In the genomic region with DNA sequence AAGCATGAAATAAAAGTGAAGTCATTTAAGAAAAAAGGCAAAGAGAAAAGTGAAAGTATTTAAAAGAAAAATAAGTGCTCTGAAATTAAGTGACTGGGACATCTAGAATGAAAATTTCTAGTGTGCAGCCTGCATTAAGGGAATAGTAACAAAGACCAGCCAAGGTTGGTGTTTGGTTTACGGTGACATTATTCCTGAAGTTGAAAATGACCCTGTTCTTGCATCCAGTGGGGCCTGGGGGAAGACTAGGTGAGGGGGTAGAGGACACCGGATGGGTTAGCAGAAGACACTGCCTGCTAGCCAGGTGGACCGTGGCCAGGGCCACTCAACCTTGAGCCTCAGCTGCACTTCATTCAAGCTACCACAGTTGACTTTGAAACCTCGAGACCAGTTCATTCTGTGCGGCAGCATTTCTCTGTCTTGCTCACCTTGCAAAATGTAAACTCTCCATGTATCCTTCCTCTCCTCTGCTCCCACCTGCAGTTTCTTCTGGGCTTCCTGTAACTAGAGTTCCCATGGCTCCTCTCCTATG, we compare ENCODE assay signal across 12 cellular contexts. TPM values are rescaled to one million over a fixed set of nuclear protein-coding genes. Genes with fewer than 3 reads are reported as not detected.
A peak's percentile ranks its signal among the peaks of the same experiment; 100 is the strongest.
DNase-seq lines count a peak whose midpoint lies in the region; ATAC-seq lines count a peak whose summit lies in the region.
"Had no signal": no experiment of that assay in that cellular context is flagged by ENCODE, and none has a peak within 500 bp of the region (broad histone marks: within the 10 kb centered on the region; RNA-seq: fewer than 3 reads in every experiment).

No MANE protein-coding gene starts in this region.

- no peak for DNase-seq in activated CD4-positive, alpha-beta memory T cell treated with anti-CD3 and anti-CD28 coated beads for 36 hours
- no peak for DNase-seq in pons (ENCODE audit: low spot score)
- DNase-seq in stimulated activated CD4-positive, alpha-beta T cell treated with anti-CD3 and anti-CD28 coated beads, Interleukin-15, amount 100 ng/mL, for 24 hours: no peak
- DNase-seq in left colon: no peak
- no peak for DNase-seq in KBM-7
- DNase-seq: dorsolateral prefrontal cortex, NCI-H2171, PC-9 had no signal

- peaks cover 12% of the 10 kb centered on the region for H3K27me3 Mint-ChIP-seq in activated CD4-positive, alpha-beta memory T cell treated with anti-CD3 and anti-CD28 coated beads for 36 hours

- in situ Hi-C loops in KBM-7 (cut with MboI; ENCODE audit: low pct_unique_long_range_greater_than_20kb, low sequenced_read_pairs): no loop called here

- no peak overlapping the region for H3K4me3 Mint-ChIP-seq in activated CD4-positive, alpha-beta memory T cell treated with anti-CD3 and anti-CD28 coated beads for 36 hours
- H3K4me3 Mint-ChIP-seq: neural crest cell had no signal

- H3K27ac Mint-ChIP-seq in activated CD4-positive, alpha-beta memory T cell treated with anti-CD3 and anti-CD28 coated beads for 36 hours: peak overlapping the region; percentile 66

- H3K4me1 Mint-ChIP-seq in activated CD4-positive, alpha-beta memory T cell treated with anti-CD3 and anti-CD28 coated beads for 36 hours (ENCODE audit: low read depth): peaks cover 41% of the 10 kb centered on the region
- H3K4me1 Mint-ChIP-seq: neural crest cell had no signal

- intact Hi-C loops in activated CD4-positive, alpha-beta memory T cell treated with anti-CD3 and anti-CD28 coated beads for 36 hours (cut with micrococcal nuclease): loop anchor here (1.0 to 5.0 kb wide), 6 partner anchors 15 to 803 kb away; partner anchors contain the start of gene KCNK1
- intact Hi-C loops in left colon (cut with DNase I, micrococcal nuclease): no loop called here

- CTCF ChIA-PET in activated CD4-positive, alpha-beta memory T cell treated with anti-CD3 and anti-CD28 coated beads for 36 hours (lab: Charles Lee): interaction anchor here (0.7 kb wide), 1 partner anchor 72 kb away, joined by 3 read pairs; no protein-coding TSS in a partner anchor

- peaks cover 3% of the 10 kb centered on the region for H3K9me3 Mint-ChIP-seq in activated CD4-positive, alpha-beta memory T cell treated with anti-CD3 and anti-CD28 coated beads for 36 hours

- peak; percentile 41 for ATAC-seq in GM18517 (IDR thresholded peaks at IDR 0.05; ENCODE audit: unreplicated experiment)
- peak; percentile 47 for ATAC-seq in GM21360 (IDR thresholded peaks at IDR 0.05; ENCODE audit: unreplicated experiment)
- peak; percentile 55 for ATAC-seq in HG03064 (IDR thresholded peaks at IDR 0.05; ENCODE audit: low read depth, unreplicated experiment)
- ATAC-seq in left colon: no peak

- POLR2A ChIA-PET in activated CD4-positive, alpha-beta memory T cell treated with anti-CD3 and anti-CD28 coated beads for 36 hours (lab: Charles Lee): no interaction called here

- no peaks in the 10 kb centered on the region for H3K36me3 Mint-ChIP-seq in activated CD4-positive, alpha-beta memory T cell treated with anti-CD3 and anti-CD28 coated beads for 36 hours

RNA-seq across cellular contexts. Expression of gene KCNK1, which starts 14.3 kb away (rescaled TPM):
- 1 to 10 TPM; 5.0 to 5.2 TPM for total RNA-seq in activated CD4-positive, alpha-beta memory T cell treated with anti-CD3 and anti-CD28 coated beads for 36 hours
- total RNA-seq in left colon: 10 to 100 TPM; 56.5 to 61.4 TPM

Comparison
In these comparisons a context has a peak if more than half of its experiments do, and no peak if none do; other contexts are left out.
1. RNA of gene KCNK1, which starts 14.3 kb away (total RNA-seq): 56.5 to 61.4 TPM in left colon; 5.0 to 5.2 TPM in activated CD4-positive, alpha-beta memory T cell treated with anti-CD3 and anti-CD28 coated beads for 36 hours; every median in the first group is over 4 times any median in the second.